ENCODE assay signal across 8 cellular contexts in genomic region chr16:56625943-56626654, GRCh38. TPM values are rescaled to one million over a fixed set of nuclear protein-coding genes. Genes with fewer than 3 reads are reported as not detected.
DNase-seq lines count a peak whose midpoint lies in the region; ATAC-seq and TF ChIP-seq lines count a peak whose summit lies in the region.

No MANE protein-coding gene starts in this region.

- no peaks in the 10 kb centered on the region for H3K79me2 ChIP-seq in mesendoderm (ENCODE audit: control insufficient read depth, insufficient read depth, low read length)

- H2BK15ac ChIP-seq in mesendoderm (replicated peaks; ENCODE audit: low read depth): no peak overlapping the region

- no peak overlapping the region for H2BK5ac ChIP-seq in mesendoderm (ENCODE audit: low read length)

- no peak overlapping the region for H3K56ac ChIP-seq in mesendoderm (ENCODE audit: low read length)

- no peak overlapping the region for H2AK5ac ChIP-seq in mesendoderm (ENCODE audit: low read length)

- peaks cover 22% of the 10 kb centered on the region for H3K4me1 ChIP-seq in CD4-positive, CD25-positive, alpha-beta regulatory T cell (ENCODE audit: control insufficient read depth, insufficient read depth, low read length, poor library complexity, severe bottlenecking)
- H3K4me1 ChIP-seq in mesendoderm (ENCODE audit: control insufficient read depth, low read depth, low read length) (peaks cover 4% of the 10 kb centered on the region), vagina (peaks cover 17% of the 10 kb centered on the region)

- no peaks in the 10 kb centered on the region for H3K79me1 ChIP-seq in mesendoderm (ENCODE audit: low read length)

- no peak overlapping the region for H3K18ac ChIP-seq in mesendoderm (ENCODE audit: low read length)

- H3K9me3 ChIP-seq in CD4-positive, CD25-positive, alpha-beta regulatory T cell (ENCODE audit: control insufficient read depth in 2 of 2, low read length in 2 of 2): no peaks in the 10 kb centered on the region
- H3K9me3 ChIP-seq in vagina: no peaks in the 10 kb centered on the region

- TF ChIP-seq CTCF in coronary artery (IDR thresholded peaks at IDR 0.05): no peak
- no peak for TF ChIP-seq CTCF in vagina (IDR thresholded peaks at IDR 0.05)

- intact Hi-C loops in vagina (cut with DNase I): loop anchor here (2.0 to 5.0 kb wide), 2 partner anchors 15 to 56 kb away; partner anchors contain the start of gene MT1X

- H4K8ac ChIP-seq in mesendoderm (ENCODE audit: low read depth, low read length): no peak overlapping the region

- peak overlapping the region; percentile 87 to 95 (median 94) for H3K4me3 Mint-ChIP-seq in CD4-positive, CD25-positive, alpha-beta regulatory T cell
- peak overlapping the region; percentile 45 to 91 (median 78) for H3K4me3 Mint-ChIP-seq in IgD-negative memory B cell

- no peak overlapping the region for H2BK120ac ChIP-seq in mesendoderm (ENCODE audit: low read depth, low read length)

- no peak overlapping the region for H3K27ac ChIP-seq in CD4-positive, CD25-positive, alpha-beta regulatory T cell (ENCODE audit: insufficient read depth, low read length, poor library complexity, severe bottlenecking)
- H3K27ac ChIP-seq in coronary artery (peak overlapping the region; percentile 94 to 96), mesendoderm (ENCODE audit: low read depth, low read length) (no peak overlapping the region), vagina (peak overlapping the region; percentile 81)

- H3K4me1 Mint-ChIP-seq in CD4-positive, CD25-positive, alpha-beta regulatory T cell: peaks cover 4 to 20% (median 14%) of the 10 kb centered on the region in 4 donors
- H3K4me1 Mint-ChIP-seq in IgD-negative memory B cell: peaks cover 6 to 16% (median 14%) of the 10 kb centered on the region in 3 donors

- peak overlapping the region; percentile 32 for H3K4me2 ChIP-seq in mesendoderm (ENCODE audit: low read length)

- H3K27me3 ChIP-seq in CD4-positive, CD25-positive, alpha-beta regulatory T cell (ENCODE audit: control insufficient read depth, insufficient read depth, low read length): peaks cover 2% of the 10 kb centered on the region
- H3K27me3 ChIP-seq in mesendoderm (ENCODE audit: insufficient read depth, low read length, poor library complexity) (peaks cover 51% of the 10 kb centered on the region), vagina (no peaks in the 10 kb centered on the region)

- H3K27ac Mint-ChIP-seq in CD4-positive, CD25-positive, alpha-beta regulatory T cell: peak overlapping the region in 2 of 3 donors; percentile 83 to 89
- H3K27ac Mint-ChIP-seq in IgD-negative memory B cell: no peak overlapping the region

- no peak for TF ChIP-seq POLR2A in vagina (IDR thresholded peaks at IDR 0.05)

- peak overlapping the region; percentile 6 for H3K23ac ChIP-seq in mesendoderm (ENCODE audit: low read length)

- no peaks in the 10 kb centered on the region for H3K36me3 Mint-ChIP-seq in CD4-positive, CD25-positive, alpha-beta regulatory T cell
- peaks cover 2% of the 10 kb centered on the region for H3K36me3 Mint-ChIP-seq in IgD-negative memory B cell

- no peaks in the 10 kb centered on the region for H3K36me3 ChIP-seq in CD4-positive, CD25-positive, alpha-beta regulatory T cell (ENCODE audit: control insufficient read depth, insufficient read depth, low read length)
- no peaks in the 10 kb centered on the region for H3K36me3 ChIP-seq in mesendoderm (ENCODE audit: control insufficient read depth, insufficient read depth, low read length)
- H3K36me3 ChIP-seq in vagina: no peaks in the 10 kb centered on the region

- WGBS in mesendoderm (ENCODE audit: extremely low coverage, insufficient coverage, low lambda C conversion rate): no CpG with 5 or more reads among the region's 16 CpGs

- peak in 1 of 2 donors; percentile 2 for ATAC-seq in CD4-positive, CD25-positive, alpha-beta regulatory T cell (ENCODE audit: low read depth in 2 of 2)

- DNase-seq in CD4-positive, CD25-positive, alpha-beta regulatory T cell: no peak
- DNase-seq in coronary artery (ENCODE audit: low spot score) (peak; percentile 93), mesendoderm (no peak), vagina (ENCODE audit: extremely low spot score in 2 of 2) (no peak), NCI-H2196 treated with DMSO at 0.1 percent for 48 hours (lab: John Stamatoyannopoulos, UW; ENCODE audit: unreplicated experiment) (no peak), NCI-H187 (lab: John Stamatoyannopoulos, UW) (no peak)
- no peak for DNase-seq in activated CD4-positive, alpha-beta T cell treated with anti-CD3 and anti-CD28 coated beads for 1 hour

- no peak overlapping the region for H4K5ac ChIP-seq in mesendoderm (ENCODE audit: low read length)

- H3K4me3 ChIP-seq in CD4-positive, CD25-positive, alpha-beta regulatory T cell (ENCODE audit: low read depth, low read length): peak overlapping the region; percentile 70
- peak overlapping the region; percentile 80 for H3K4me3 ChIP-seq in coronary artery
- no peak overlapping the region for H3K4me3 ChIP-seq in mesendoderm (ENCODE audit: low read length)
- peak overlapping the region; percentile 49 to 59 for H3K4me3 ChIP-seq in vagina

- H3K9ac ChIP-seq in mesendoderm (ENCODE audit: low read length): no peak overlapping the region

- no peak overlapping the region for H3K4ac ChIP-seq in mesendoderm (ENCODE audit: low read depth, low read length)

- H3K27me3 Mint-ChIP-seq in CD4-positive, CD25-positive, alpha-beta regulatory T cell: peaks cover 19% of the 10 kb centered on the region
- peaks cover 29% of the 10 kb centered on the region for H3K27me3 Mint-ChIP-seq in IgD-negative memory B cell

- no peaks in the 10 kb centered on the region for H3K9me3 Mint-ChIP-seq in CD4-positive, CD25-positive, alpha-beta regulatory T cell
- H3K9me3 Mint-ChIP-seq in IgD-negative memory B cell: no peaks in the 10 kb centered on the region

RNA-seq across cellular contexts. Expression of gene MT1E, which starts 0.5 kb away (rescaled TPM):
- 10.4 TPM for total RNA-seq in CD4-positive, CD25-positive, alpha-beta regulatory T cell
- 10 to 100 TPM in 3 of 4 donors, 1 to 10 TPM in 1; 5.6 to 86.9 (median 24.7) TPM for polyA plus RNA-seq in CD4-positive, CD25-positive, alpha-beta regulatory T cell
- 0.49 TPM for polyA plus RNA-seq in IgD-negative memory B cell
- 4.4 TPM for polyA plus RNA-seq in mesendoderm (2013, experiment 1 of 2)
- polyA plus RNA-seq in mesendoderm (2013, experiment 2 of 2): 6.1 TPM
- total RNA-seq in vagina: 564 TPM

RNA-seq across cellular contexts. Expression of gene MT1M, which starts 6.4 kb away (rescaled TPM):
- total RNA-seq in CD4-positive, CD25-positive, alpha-beta regulatory T cell: not detected
- polyA plus RNA-seq in CD4-positive, CD25-positive, alpha-beta regulatory T cell: not detected
- polyA plus RNA-seq in IgD-negative memory B cell: not detected
- 0.08 TPM for polyA plus RNA-seq in mesendoderm (2013, experiment 1 of 2)
- polyA plus RNA-seq in mesendoderm (2013, experiment 2 of 2): 0.24 TPM
- total RNA-seq in vagina: 63.3 TPM

RNA-seq across cellular contexts. Expression of gene MT1A, which starts 12.4 kb away (rescaled TPM):
- not detected for total RNA-seq in CD4-positive, CD25-positive, alpha-beta regulatory T cell
- not detected for polyA plus RNA-seq in CD4-positive, CD25-positive, alpha-beta regulatory T cell
- polyA plus RNA-seq in IgD-negative memory B cell: not detected
- not detected for polyA plus RNA-seq in mesendoderm (2013, experiment 1 of 2)
- polyA plus RNA-seq in mesendoderm (2013, experiment 2 of 2): not detected
- total RNA-seq in vagina: 110 TPM

RNA-seq across cellular contexts. Expression of gene MT2A, which starts 17.7 kb away (rescaled TPM):
- 110 TPM for total RNA-seq in CD4-positive, CD25-positive, alpha-beta regulatory T cell
- polyA plus RNA-seq in CD4-positive, CD25-positive, alpha-beta regulatory T cell: 100 to 1,000 TPM; 103 to 444 (median 261) TPM
- 40.8 TPM for polyA plus RNA-seq in IgD-negative memory B cell
- 36.7 TPM for polyA plus RNA-seq in mesendoderm (2013, experiment 1 of 2)
- polyA plus RNA-seq in mesendoderm (2013, experiment 2 of 2): 37.4 TPM
- 661 TPM for total RNA-seq in vagina

RNA-seq across cellular contexts. Expression of gene MT1B, which starts 25.6 kb away (rescaled TPM):
- not detected for total RNA-seq in CD4-positive, CD25-positive, alpha-beta regulatory T cell
- polyA plus RNA-seq in CD4-positive, CD25-positive, alpha-beta regulatory T cell: not detected
- not detected for polyA plus RNA-seq in IgD-negative memory B cell
- not detected for polyA plus RNA-seq in mesendoderm (2013, experiment 1 of 2)
- not detected for polyA plus RNA-seq in mesendoderm (2013, experiment 2 of 2)
- total RNA-seq in vagina: not detected

Comparison
In these comparisons a context has a peak if more than half of its experiments do, and no peak if none do; other contexts are left out.
1. H3K27ac ChIP-seq: peak in coronary artery (2 of 2) and vagina (single experiment); none in CD4-positive, CD25-positive, alpha-beta regulatory T cell (single experiment) and mesendoderm (single experiment).
2. H3K27ac Mint-ChIP-seq: peak in CD4-positive, CD25-positive, alpha-beta regulatory T cell (2 of 3); none in IgD-negative memory B cell (0 of 3).
3. RNA of gene MT1E, which starts 0.5 kb away (total RNA-seq): 564 TPM in vagina (single experiment); 10.4 TPM in CD4-positive, CD25-positive, alpha-beta regulatory T cell (single experiment); every median in the first group is over 10 times any median in the second.
4. RNA of gene MT1M, which starts 6.4 kb away (total RNA-seq): 63.3 TPM in vagina (single experiment); not detected in CD4-positive, CD25-positive, alpha-beta regulatory T cell (single experiment); every median in the first group is over 10 times any median in the second.
5. RNA of gene MT1A, which starts 12.4 kb away (total RNA-seq): 110 TPM in vagina (single experiment); not detected in CD4-positive, CD25-positive, alpha-beta regulatory T cell (single experiment); every median in the first group is over 100 times any median in the second.